Comparison of ENCODE assay signal across 13 cellular contexts in the genomic region with DNA sequence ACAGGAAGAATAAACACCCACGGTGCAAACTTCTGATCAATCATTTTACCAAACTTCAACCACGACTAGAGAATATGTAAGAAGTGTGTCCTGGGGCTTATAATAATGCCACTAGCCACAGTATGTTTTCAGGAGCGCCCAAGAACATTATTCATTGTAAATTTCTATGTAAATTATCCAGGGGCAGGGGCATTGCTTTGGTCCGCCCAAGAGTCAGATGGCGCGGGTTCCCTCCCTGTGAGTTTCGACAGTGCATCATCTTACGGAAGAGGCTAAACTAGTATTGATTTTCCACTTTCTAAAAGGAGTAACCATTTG. TPM values are rescaled to one million over a fixed set of nuclear protein-coding genes. Genes with fewer than 3 reads are reported as not detected.
DNase-seq lines count a peak whose midpoint lies in the region; ATAC-seq and TF ChIP-seq lines count a peak whose summit lies in the region.
"Had no signal": no experiment of that assay in that cellular context is flagged by ENCODE, and none has a peak within 500 bp of the region (broad histone marks: within the 10 kb centered on the region; RNA-seq: fewer than 3 reads in every experiment).

No MANE protein-coding gene starts in this region.

- no peak overlapping the region for H2BK12ac ChIP-seq in mesenchymal stem cell (ENCODE audit: low read length in 2 of 2)

- H2BK15ac ChIP-seq in mesenchymal stem cell (ENCODE audit: low read depth, poor library complexity, severe bottlenecking): no peak overlapping the region

- no peak for DNase-seq in right cardiac atrium
- DNase-seq in heart right ventricle: no peak
- DNase-seq in astrocyte of the spinal cord (ENCODE audit: low read depth, low spot score): no peak
- no peak for DNase-seq in mesenchymal stem cell
- no peak for DNase-seq in tibial nerve (ENCODE audit: low spot score in 2 of 2)
- DNase-seq in NCI-H2107 (lab: John Stamatoyannopoulos, UW): no peak
- DNase-seq in NCI-H774 (lab: John Stamatoyannopoulos, UW): no peak
- DNase-seq: NCI-H1417 treated with DMSO at 0.1 percent for 48 hours, stomach, T1000 had no signal

- TF ChIP-seq POLR2A in tibial nerve (IDR thresholded peaks at IDR 0.05): no peak

- H3K14ac ChIP-seq in mesenchymal stem cell (ENCODE audit: low read length in 2 of 2): no peak overlapping the region

- no peak overlapping the region for H2BK5ac ChIP-seq in mesenchymal stem cell (ENCODE audit: low read depth, low read length, poor library complexity, severe bottlenecking)

- H3K9me3 ChIP-seq in right cardiac atrium (ENCODE audit: control insufficient read depth, low read length): no peaks in the 10 kb centered on the region
- no peaks in the 10 kb centered on the region for H3K9me3 ChIP-seq in heart right ventricle
- peaks cover 3% of the 10 kb centered on the region for H3K9me3 ChIP-seq in mesenchymal stem cell (ENCODE audit: control insufficient read depth, low read length)
- H3K9me3 ChIP-seq in tibial nerve: no peaks in the 10 kb centered on the region
- H3K9me3 ChIP-seq: stomach had no signal

- no peak for TF ChIP-seq EP300 in tibial nerve (IDR thresholded peaks at IDR 0.05)

- H3K36me3 ChIP-seq in heart right ventricle (no peaks in the 10 kb centered on the region), mesenchymal stem cell (ENCODE audit: control insufficient read depth in 1 of 2, insufficient read depth in 2 of 2, low read depth in 1 of 2, low read length in 2 of 2) (no peaks in the 10 kb centered on the region), tibial nerve (no peaks in the 10 kb centered on the region)
- H3K36me3 ChIP-seq: stomach had no signal

- intact Hi-C loops in right cardiac atrium (cut with DNase I): no loop called here
- intact Hi-C loops in heart right ventricle (cut with DNase I): no loop called here

- 7% methylated on average over 8 of the region's 8 CpGs for WGBS in right cardiac atrium
- 3 to 6% methylated on average over 8 of the region's 8 CpGs for WGBS in heart right ventricle, 2 donors
- 4% methylated on average over 5 of the region's 8 CpGs for WGBS in mesenchymal stem cell
- 4 to 13% methylated on average over 8 of the region's 8 CpGs for WGBS in tibial nerve, 2 donors

- H3K27ac ChIP-seq in right cardiac atrium (ENCODE audit: low read length): no peak overlapping the region
- H3K27ac ChIP-seq in heart right ventricle: no peak overlapping the region
- H3K27ac ChIP-seq in mesenchymal stem cell (ENCODE audit: low read length, poor library complexity, severe bottlenecking): no peak overlapping the region
- H3K27ac ChIP-seq in tibial nerve: no peak overlapping the region
- H3K27ac ChIP-seq: stomach had no signal

- in situ Hi-C loops in astrocyte of the spinal cord (cut with HindIII; ENCODE audit: low sequenced_read_pairs): no loop called here

- peak overlapping the region; percentile 54 for H3K4me2 ChIP-seq in mesenchymal stem cell (ENCODE audit: low read length, poor library complexity, severe bottlenecking)

- H3K4ac ChIP-seq in mesenchymal stem cell (ENCODE audit: low read depth in 1 of 2, low read length in 2 of 2): no peak overlapping the region

- H4K8ac ChIP-seq in mesenchymal stem cell (ENCODE audit: low read length): no peak overlapping the region

- no peak overlapping the region for H3K9ac ChIP-seq in mesenchymal stem cell (ENCODE audit: low read length)

- no peak overlapping the region for H2AK5ac ChIP-seq in mesenchymal stem cell (ENCODE audit: low read length, severe bottlenecking)

- H3K18ac ChIP-seq in mesenchymal stem cell (ENCODE audit: low read depth in 1 of 2, low read length in 2 of 2): no peak overlapping the region

- H2AFZ ChIP-seq in mesenchymal stem cell (ENCODE audit: low read depth, low read length): no peak overlapping the region

- H3K4me1 ChIP-seq in right cardiac atrium (ENCODE audit: control insufficient read depth, insufficient read depth, low read length): no peaks in the 10 kb centered on the region
- peaks cover 5 to 28% (median 16%) of the 10 kb centered on the region in 9 donors for H3K4me1 ChIP-seq in heart right ventricle
- peaks cover 17% of the 10 kb centered on the region for H3K4me1 ChIP-seq in mesenchymal stem cell (ENCODE audit: control insufficient read depth, insufficient read depth, low read depth, low read length)
- peaks cover 0 to 37% (median 10%) of the 10 kb centered on the region in 4 donors for H3K4me1 ChIP-seq in tibial nerve

- H2BK120ac ChIP-seq in mesenchymal stem cell (ENCODE audit: low read depth, low read length): no peak overlapping the region

- H3K23ac ChIP-seq in mesenchymal stem cell (ENCODE audit: low read length in 2 of 2): no peak overlapping the region

- no peaks in the 10 kb centered on the region for H3K79me1 ChIP-seq in mesenchymal stem cell (replicated peaks; ENCODE audit: low read length, poor library complexity, severe bottlenecking)

- H3K27me3 ChIP-seq in right cardiac atrium (ENCODE audit: control insufficient read depth, insufficient read depth) (peaks cover 5% of the 10 kb centered on the region), heart right ventricle (peaks cover 29 to 100% (median 99%) of the 10 kb centered on the region in 7 donors), mesenchymal stem cell (ENCODE audit: control insufficient read depth in 1 of 2, insufficient read depth in 1 of 2, low read length in 2 of 2) (peaks cover 89 to 92% of the 10 kb centered on the region in 2 experiments), tibial nerve (peaks cover 0 to 53% of the 10 kb centered on the region in 2 donors)

- no peak overlapping the region for H4K91ac ChIP-seq in mesenchymal stem cell (ENCODE audit: low read length)

- ATAC-seq in right cardiac atrium: no peak
- ATAC-seq in heart right ventricle: no peak
- no peak for ATAC-seq in HG03354 (IDR thresholded peaks at IDR 0.05; ENCODE audit: poor library complexity, severe bottlenecking, unreplicated experiment)

- no peak for TF ChIP-seq CTCF in heart right ventricle (IDR thresholded peaks at IDR 0.05)
- no peak for TF ChIP-seq CTCF in astrocyte of the spinal cord (IDR thresholded peaks at IDR 0.05; ENCODE audit: low read depth, low read length)
- no peak for TF ChIP-seq CTCF in tibial nerve (IDR thresholded peaks at IDR 0.05)

- H3K4me3 ChIP-seq in right cardiac atrium (ENCODE audit: low read length) (peak overlapping the region; percentile 7), heart right ventricle (peak overlapping the region in 2 of 10 donors; percentile 22 to 42), astrocyte of the spinal cord (ENCODE audit: low read depth, low read length) (peak overlapping the region; percentile 34), mesenchymal stem cell (ENCODE audit: insufficient read depth in 1 of 2, low read depth in 1 of 2, low read length in 2 of 2) (peak overlapping the region in 1 of 2 experiments; percentile 38), tibial nerve (peak overlapping the region; percentile 8 to 48 (median 26))

RNA-seq across cellular contexts. Expression of a gene that starts 10.6 kb away (rescaled TPM):
- not detected for total RNA-seq in right cardiac atrium
- polyA plus RNA-seq in right cardiac atrium: 0.05 TPM
- not detected for total RNA-seq in heart right ventricle
- polyA plus RNA-seq in heart right ventricle: not detected
- not detected for polyA plus RNA-seq in mesenchymal stem cell (2013, experiment 1 of 2)
- polyA plus RNA-seq in mesenchymal stem cell (2013, experiment 2 of 2): 0.01 TPM
- 1 to 10 TPM; 1.8 to 4.4 (median 3.6) TPM for total RNA-seq in tibial nerve
- total RNA-seq: dermis microvascular lymphatic vessel endothelial cell had no signal
- polyA plus RNA-seq: BJ, stomach had no signal
